In the genomic region with DNA sequence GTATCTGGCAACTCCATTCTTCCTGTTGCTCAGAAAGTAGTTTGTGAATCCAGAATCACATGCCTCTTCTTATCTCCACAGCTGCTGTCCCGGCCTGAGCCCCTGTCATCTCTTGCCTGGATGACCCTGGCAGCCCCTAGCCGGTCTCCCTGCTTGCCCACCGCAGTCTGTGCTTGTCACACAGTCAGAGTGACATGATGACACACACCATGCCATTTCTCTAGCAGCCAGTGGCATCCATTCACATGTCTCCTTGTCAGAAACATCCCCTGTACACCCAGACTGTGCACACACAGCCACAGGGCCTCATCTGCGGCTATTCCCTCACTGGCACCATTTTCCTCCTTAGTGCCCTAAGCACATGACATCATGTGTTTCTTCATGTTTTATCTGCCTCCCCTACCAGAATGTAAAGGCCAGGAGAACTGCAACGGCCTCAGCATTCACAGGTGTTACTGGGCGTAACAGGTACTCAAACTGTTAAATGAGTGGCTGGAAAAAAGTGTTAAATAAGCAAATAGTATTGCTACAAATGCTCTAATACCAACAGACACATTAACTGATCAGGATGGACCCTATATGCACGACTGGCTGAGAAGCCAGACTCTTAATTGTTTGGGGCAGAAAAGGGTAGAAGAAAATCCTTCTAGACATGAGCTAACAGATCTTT, we compare ENCODE assay signal across 3 cellular contexts.
TF ChIP-seq lines count a peak whose summit lies in the region.

No MANE protein-coding gene starts in this region.

TF ChIP-seq in HEK293, 187 proteins besides CTCF, POLR2A, EP300 and RAD21 (continues in another document):
- TF ChIP-seq ZEB2 (tag by site-specific recombination; IDR thresholded peaks at IDR 0.05) (no peak), ZNF600 (tag by site-specific recombination; IDR thresholded peaks at IDR 0.05) (no peak), ZNF660 (tag by site-specific recombination; IDR thresholded peaks at IDR 0.05) (no peak), ZNF664 (tag by site-specific recombination; IDR thresholded peaks at IDR 0.05) (peak; percentile 87), SCRT1 (tag by site-specific recombination; IDR thresholded peaks at IDR 0.05; ENCODE audit: borderline replicate concordance) (peak; percentile 88), ZNF266 (tag by site-specific recombination; IDR thresholded peaks at IDR 0.05; ENCODE audit: low read depth) (no peak), ZNF19 (tag by site-specific recombination; IDR thresholded peaks at IDR 0.05; ENCODE audit: low read depth) (no peak)
- TF ChIP-seq, protein P1, sequence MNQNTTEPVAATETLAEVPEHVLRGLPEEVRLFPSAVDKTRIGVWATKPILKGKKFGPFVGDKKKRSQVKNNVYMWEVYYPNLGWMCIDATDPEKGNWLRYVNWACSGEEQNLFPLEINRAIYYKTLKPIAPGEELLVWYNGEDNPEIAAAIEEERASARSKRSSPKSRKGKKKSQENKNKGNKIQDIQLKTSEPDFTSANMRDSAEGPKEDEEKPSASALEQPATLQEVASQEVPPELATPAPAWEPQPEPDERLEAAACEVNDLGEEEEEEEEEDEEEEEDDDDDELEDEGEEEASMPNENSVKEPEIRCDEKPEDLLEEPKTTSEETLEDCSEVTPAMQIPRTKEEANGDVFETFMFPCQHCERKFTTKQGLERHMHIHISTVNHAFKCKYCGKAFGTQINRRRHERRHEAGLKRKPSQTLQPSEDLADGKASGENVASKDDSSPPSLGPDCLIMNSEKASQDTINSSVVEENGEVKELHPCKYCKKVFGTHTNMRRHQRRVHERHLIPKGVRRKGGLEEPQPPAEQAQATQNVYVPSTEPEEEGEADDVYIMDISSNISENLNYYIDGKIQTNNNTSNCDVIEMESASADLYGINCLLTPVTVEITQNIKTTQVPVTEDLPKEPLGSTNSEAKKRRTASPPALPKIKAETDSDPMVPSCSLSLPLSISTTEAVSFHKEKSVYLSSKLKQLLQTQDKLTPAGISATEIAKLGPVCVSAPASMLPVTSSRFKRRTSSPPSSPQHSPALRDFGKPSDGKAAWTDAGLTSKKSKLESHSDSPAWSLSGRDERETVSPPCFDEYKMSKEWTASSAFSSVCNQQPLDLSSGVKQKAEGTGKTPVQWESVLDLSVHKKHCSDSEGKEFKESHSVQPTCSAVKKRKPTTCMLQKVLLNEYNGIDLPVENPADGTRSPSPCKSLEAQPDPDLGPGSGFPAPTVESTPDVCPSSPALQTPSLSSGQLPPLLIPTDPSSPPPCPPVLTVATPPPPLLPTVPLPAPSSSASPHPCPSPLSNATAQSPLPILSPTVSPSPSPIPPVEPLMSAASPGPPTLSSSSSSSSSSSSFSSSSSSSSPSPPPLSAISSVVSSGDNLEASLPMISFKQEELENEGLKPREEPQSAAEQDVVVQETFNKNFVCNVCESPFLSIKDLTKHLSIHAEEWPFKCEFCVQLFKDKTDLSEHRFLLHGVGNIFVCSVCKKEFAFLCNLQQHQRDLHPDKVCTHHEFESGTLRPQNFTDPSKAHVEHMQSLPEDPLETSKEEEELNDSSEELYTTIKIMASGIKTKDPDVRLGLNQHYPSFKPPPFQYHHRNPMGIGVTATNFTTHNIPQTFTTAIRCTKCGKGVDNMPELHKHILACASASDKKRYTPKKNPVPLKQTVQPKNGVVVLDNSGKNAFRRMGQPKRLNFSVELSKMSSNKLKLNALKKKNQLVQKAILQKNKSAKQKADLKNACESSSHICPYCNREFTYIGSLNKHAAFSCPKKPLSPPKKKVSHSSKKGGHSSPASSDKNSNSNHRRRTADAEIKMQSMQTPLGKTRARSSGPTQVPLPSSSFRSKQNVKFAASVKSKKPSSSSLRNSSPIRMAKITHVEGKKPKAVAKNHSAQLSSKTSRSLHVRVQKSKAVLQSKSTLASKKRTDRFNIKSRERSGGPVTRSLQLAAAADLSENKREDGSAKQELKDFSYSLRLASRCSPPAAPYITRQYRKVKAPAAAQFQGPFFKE (tag by site-specific recombination; IDR thresholded peaks at IDR 0.05; ENCODE audit: borderline replicate concordance) = no peak
- TF ChIP-seq, protein P2, sequence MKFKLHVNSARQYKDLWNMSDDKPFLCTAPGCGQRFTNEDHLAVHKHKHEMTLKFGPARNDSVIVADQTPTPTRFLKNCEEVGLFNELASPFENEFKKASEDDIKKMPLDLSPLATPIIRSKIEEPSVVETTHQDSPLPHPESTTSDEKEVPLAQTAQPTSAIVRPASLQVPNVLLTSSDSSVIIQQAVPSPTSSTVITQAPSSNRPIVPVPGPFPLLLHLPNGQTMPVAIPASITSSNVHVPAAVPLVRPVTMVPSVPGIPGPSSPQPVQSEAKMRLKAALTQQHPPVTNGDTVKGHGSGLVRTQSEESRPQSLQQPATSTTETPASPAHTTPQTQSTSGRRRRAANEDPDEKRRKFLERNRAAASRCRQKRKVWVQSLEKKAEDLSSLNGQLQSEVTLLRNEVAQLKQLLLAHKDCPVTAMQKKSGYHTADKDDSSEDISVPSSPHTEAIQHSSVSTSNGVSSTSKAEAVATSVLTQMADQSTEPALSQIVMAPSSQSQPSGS (tag by site-specific recombination; IDR thresholded peaks at IDR 0.05; ENCODE audit: low read depth) = 0 out of 2 replicates have a peak, but pooled peaks have one; percentile 25

TF ChIP-seq in K562, 482 proteins besides CTCF, POLR2A, EP300 and RAD21:
- no peak for TF ChIP-seq NR1H2 (CRISPR knock-in tag; IDR thresholded peaks at IDR 0.05)
- TF ChIP-seq GABPA (tag; conservative IDR thresholded peaks at IDR 0.05; ENCODE audit: low read depth) = no peak
- no peak for TF ChIP-seq ZKSCAN8 (CRISPR knock-in tag; IDR thresholded peaks at IDR 0.05)
- no peak for TF ChIP-seq CREM (IDR thresholded peaks at IDR 0.05; ENCODE audit: low read depth)
- peak; percentile 7; the same call in 1 of the 2 replicates for TF ChIP-seq CBFA2T3 (IDR thresholded peaks at IDR 0.05)
- TF ChIP-seq KDM2B (CRISPR knock-in tag; IDR thresholded peaks at IDR 0.05) = no peak
- TF ChIP-seq ZFP30 (CRISPR knock-in tag; IDR thresholded peaks at IDR 0.05; ENCODE audit: borderline replicate concordance) = no peak
- no peak for TF ChIP-seq SRSF9 (IDR thresholded peaks at IDR 0.05; ENCODE audit: borderline replicate concordance, low read depth, low read length)
TF ChIP-seq in K562: peak in this region for 1.

TF ChIP-seq in GM12891, 5 proteins besides CTCF, POLR2A, EP300 and RAD21:
- TF ChIP-seq POLR2AphosphoS5 (IDR thresholded peaks at IDR 0.05; ENCODE audit: low read depth, low read length) (no peak), TAF1 (IDR thresholded peaks at IDR 0.05; ENCODE audit: low read depth, low read length) (no peak)
